In the genomic region with DNA sequence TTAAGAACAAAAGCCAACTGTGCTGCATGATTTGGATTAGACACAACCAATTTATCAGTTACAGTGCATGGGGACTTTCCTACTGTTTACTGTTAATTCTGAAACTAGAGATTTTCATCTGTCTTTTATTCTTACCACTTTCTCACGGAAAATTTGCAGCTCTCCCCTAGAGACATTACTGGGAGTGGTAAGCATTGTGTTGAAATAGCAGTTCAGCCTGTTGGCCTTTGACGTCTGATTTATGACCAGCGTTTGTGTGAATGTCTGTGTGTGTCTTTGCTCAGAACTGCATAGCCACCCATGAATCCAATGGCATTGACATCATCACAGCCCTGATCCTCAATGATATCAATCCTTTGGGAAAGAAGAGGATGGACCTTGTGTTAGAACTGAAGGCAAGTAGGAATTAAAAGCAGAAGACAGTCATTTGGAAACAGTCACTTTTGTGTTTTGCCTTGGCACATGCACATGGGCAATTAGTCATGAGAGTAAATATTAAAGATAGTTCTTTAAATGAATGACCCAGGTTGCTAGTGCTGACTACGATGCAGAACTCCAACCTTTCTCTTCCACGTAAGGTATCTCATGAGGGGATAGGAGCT, we compare ENCODE assay signal across 1 cellular context.
TF ChIP-seq lines count a peak whose summit lies in the region.

No MANE protein-coding gene starts in this region.

TF ChIP-seq in GM12878, 131 proteins besides CTCF, POLR2A, EP300 and RAD21 (continued from another document):
- TF ChIP-seq RAD51 (IDR thresholded peaks at IDR 0.05) = 0 out of 2 replicates have a peak, but pooled peaks have one; percentile 38
- TF ChIP-seq, protein P1, sequence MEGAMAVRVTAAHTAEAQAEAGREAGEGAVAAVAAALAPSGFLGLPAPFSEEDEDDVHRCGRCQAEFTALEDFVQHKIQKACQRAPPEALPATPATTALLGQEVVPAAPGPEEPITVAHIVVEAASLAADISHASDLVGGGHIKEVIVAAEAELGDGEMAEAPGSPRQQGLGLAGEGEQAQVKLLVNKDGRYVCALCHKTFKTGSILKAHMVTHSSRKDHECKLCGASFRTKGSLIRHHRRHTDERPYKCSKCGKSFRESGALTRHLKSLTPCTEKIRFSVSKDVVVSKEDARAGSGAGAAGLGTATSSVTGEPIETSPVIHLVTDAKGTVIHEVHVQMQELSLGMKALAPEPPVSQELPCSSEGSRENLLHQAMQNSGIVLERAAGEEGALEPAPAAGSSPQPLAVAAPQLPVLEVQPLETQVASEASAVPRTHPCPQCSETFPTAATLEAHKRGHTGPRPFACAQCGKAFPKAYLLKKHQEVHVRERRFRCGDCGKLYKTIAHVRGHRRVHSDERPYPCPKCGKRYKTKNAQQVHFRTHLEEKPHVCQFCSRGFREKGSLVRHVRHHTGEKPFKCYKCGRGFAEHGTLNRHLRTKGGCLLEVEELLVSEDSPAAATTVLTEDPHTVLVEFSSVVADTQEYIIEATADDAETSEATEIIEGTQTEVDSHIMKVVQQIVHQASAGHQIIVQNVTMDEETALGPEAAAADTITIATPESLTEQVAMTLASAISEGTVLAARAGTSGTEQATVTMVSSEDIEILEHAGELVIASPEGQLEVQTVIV (IDR thresholded peaks at IDR 0.05; ENCODE audit: borderline replicate concordance, partially characterized antibody) = no peak
- TF ChIP-seq RBBP5 (conservative IDR thresholded peaks at IDR 0.05) = no peak
- no peak for TF ChIP-seq SRF (IDR thresholded peaks at IDR 0.05; ENCODE audit: low read depth in 2 of 2, low read length in 2 of 2)
